ENCODE assay signal across 11 cellular contexts in genomic region chr3:158355623-158356588, GRCh38.
A peak's percentile ranks its signal among the peaks of the same experiment; 100 is the strongest.
DNase-seq lines count a peak whose midpoint lies in the region; ATAC-seq and TF ChIP-seq lines count a peak whose summit lies in the region.
"Had no signal": no experiment of that assay in that cellular context is flagged by ENCODE, and none has a peak within 500 bp of the region (broad histone marks: within the 10 kb centered on the region; RNA-seq: fewer than 3 reads in every experiment).

No MANE protein-coding gene starts in this region.

- H3K27me3 Mint-ChIP-seq in activated T-cell treated with anti-CD3 and anti-CD28 coated beads, Interleukin-2, amount 50 U/mL, for 72 hours (ENCODE audit: low read depth): no peaks in the 10 kb centered on the region

- no peaks in the 10 kb centered on the region for H4K20me1 ChIP-seq in Loucy (ENCODE audit: insufficient read depth, low read length, poor library complexity, severe bottlenecking)

- peaks cover 13% of the 10 kb centered on the region for H3K4me1 ChIP-seq in Loucy (ENCODE audit: insufficient read depth, low read length, poor library complexity, severe bottlenecking)
- H3K4me1 ChIP-seq: left ventricle myocardium inferior, uterus had no signal

- TF ChIP-seq CTCF in GM06990 (IDR thresholded peaks at IDR 0.05; ENCODE audit: insufficient read depth, low read length, poor library complexity, severe bottlenecking): no peak
- TF ChIP-seq CTCF in Loucy (conservative IDR thresholded peaks at IDR 0.05; ENCODE audit: low read length): no peak

- H3K27me3 ChIP-seq in GM06990 (replicated peaks; ENCODE audit: control insufficient read depth, insufficient read depth, low read length): no peaks in the 10 kb centered on the region
- no peaks in the 10 kb centered on the region for H3K27me3 ChIP-seq in Loucy (ENCODE audit: insufficient read depth, low read length, poor library complexity, severe bottlenecking)
- H3K27me3 ChIP-seq: uterus had no signal

- peak; percentile 64 for DNase-seq in GM06990 (ENCODE audit: extremely low read depth, insufficient read length)
- DNase-seq in HUDEP-2 (lab: John Stamatoyannopoulos, UW; ENCODE audit: unreplicated experiment in 76 of 76): no peak
- DNase-seq in NCI-H345 (lab: John Stamatoyannopoulos, UW): no peak
- no peak for DNase-seq in globus pallidus (ENCODE audit: low spot score)
- DNase-seq in activated T-cell treated with anti-CD3 and anti-CD28 coated beads, Interleukin-2, amount 50 U/mL, for 72 hours: no peak
- DNase-seq: left ventricle myocardium inferior, T-helper 9 cell, uterus had no signal

- no peak overlapping the region for H3K9ac ChIP-seq in Loucy (ENCODE audit: low read depth, low read length, poor library complexity, severe bottlenecking)

- no peaks in the 10 kb centered on the region for H3K9me3 Mint-ChIP-seq in activated T-cell treated with anti-CD3 and anti-CD28 coated beads, Interleukin-2, amount 50 U/mL, for 72 hours

- H3K9me3 ChIP-seq in Loucy (ENCODE audit: insufficient read depth, low read depth, low read length): no peaks in the 10 kb centered on the region; the same call in 1 of the 2 replicates
- H3K9me3 ChIP-seq: left ventricle myocardium inferior, uterus had no signal

- no peaks in the 10 kb centered on the region for H3K4me1 Mint-ChIP-seq in activated T-cell treated with anti-CD3 and anti-CD28 coated beads, Interleukin-2, amount 50 U/mL, for 72 hours (ENCODE audit: low read depth)

- H3K4me3 Mint-ChIP-seq in activated T-cell treated with anti-CD3 and anti-CD28 coated beads, Interleukin-2, amount 50 U/mL, for 72 hours: no peak overlapping the region

- no peaks in the 10 kb centered on the region for H3K9me2 ChIP-seq in Loucy (replicated peaks; ENCODE audit: low read depth, low read length)

- no peaks in the 10 kb centered on the region for H3K79me2 ChIP-seq in Loucy (ENCODE audit: insufficient read depth, low read length)

- H3K36me3 ChIP-seq in GM06990 (ENCODE audit: control insufficient read depth, insufficient read depth, low read length) (peaks cover 9% of the 10 kb centered on the region), Loucy (ENCODE audit: insufficient read depth, low read length) (peaks cover 14% of the 10 kb centered on the region; the same call in 1 of the 2 replicates)
- H3K36me3 ChIP-seq: uterus had no signal

- no peaks in the 10 kb centered on the region for H3F3A ChIP-seq in Loucy (ENCODE audit: low read depth)

- peak; percentile 88 for ATAC-seq in GM19463 (IDR thresholded peaks at IDR 0.05; ENCODE audit: unreplicated experiment)
- ATAC-seq in HG02943 (IDR thresholded peaks at IDR 0.05; ENCODE audit: low read depth, unreplicated experiment): peak; percentile 80
- no peak for ATAC-seq in activated T-cell treated with anti-CD3 and anti-CD28 coated beads, Interleukin-2, amount 50 U/mL, for 72 hours (replicated peaks in 1 of 2)

- no peaks in the 10 kb centered on the region for H3K36me3 Mint-ChIP-seq in activated T-cell treated with anti-CD3 and anti-CD28 coated beads, Interleukin-2, amount 50 U/mL, for 72 hours (ENCODE audit: insufficient read depth in 2 of 2)

- H3K4me3 ChIP-seq in GM06990 (replicated peaks; ENCODE audit: low read depth, low read length) (no peak overlapping the region), Loucy (ENCODE audit: low read length, poor library complexity, severe bottlenecking) (no peak overlapping the region)
- H3K4me3 ChIP-seq: left ventricle myocardium inferior, uterus had no signal

- H3K4me2 ChIP-seq in Loucy (ENCODE audit: low read depth, low read length, poor library complexity, severe bottlenecking): peak overlapping the region; percentile 28

- no peak overlapping the region for H3K27ac Mint-ChIP-seq in activated T-cell treated with anti-CD3 and anti-CD28 coated beads, Interleukin-2, amount 50 U/mL, for 72 hours

- no peak overlapping the region for H2AFZ ChIP-seq in Loucy (ENCODE audit: low read length)

Comparison
In these comparisons a context has a peak if more than half of its experiments do, and no peak if none do; other contexts are left out.
1. ATAC-seq: peak in GM19463 (single experiment) and HG02943 (single experiment); none in activated T-cell treated with anti-CD3 and anti-CD28 coated beads, Interleukin-2, amount 50 U/mL, for 72 hours (0 of 2).